23 cellular contexts compared by ENCODE assay signal in genomic region chr7:21828846-21829245, GRCh38.
DNase-seq lines count a peak whose midpoint lies in the region; ATAC-seq and TF ChIP-seq lines count a peak whose summit lies in the region.
"Had no signal": no experiment of that assay in that cellular context is flagged by ENCODE, and none has a peak within 500 bp of the region (broad histone marks: within the 10 kb centered on the region; RNA-seq: fewer than 3 reads in every experiment).

No MANE protein-coding gene starts in this region.

- H3K27ac ChIP-seq in upper lobe of left lung (no peak overlapping the region), esophagus muscularis mucosa (replicated peaks in 1 of 4) (no peak overlapping the region), Karpas-422 (ENCODE audit: low read length) (no peak overlapping the region)
- H3K27ac ChIP-seq: adrenal gland, brain microvascular endothelial cell, colonic mucosa, psoas muscle had no signal

- no peak for TF ChIP-seq POLR2A in upper lobe of left lung (IDR thresholded peaks at IDR 0.05)
- no peak for TF ChIP-seq POLR2A in esophagus muscularis mucosa (IDR thresholded peaks at IDR 0.05; ENCODE audit: low read depth)

- H3K79me2 ChIP-seq in Karpas-422 (ENCODE audit: low read length) = no peaks in the 10 kb centered on the region

- CTCF ChIA-PET in HEK293T (lab: Yijun Ruan, JAX) = no interaction called here

- H2AFZ ChIP-seq in Karpas-422 (ENCODE audit: low read length) = no peak overlapping the region

- TF ChIP-seq EP300 in upper lobe of left lung (IDR thresholded peaks at IDR 0.05) (no peak), esophagus muscularis mucosa (IDR thresholded peaks at IDR 0.05) (no peak)

- no peaks in the 10 kb centered on the region for H3K9me2 ChIP-seq in Karpas-422 (replicated peaks; ENCODE audit: insufficient read depth, low read length)

- intact Hi-C loops in esophagus muscularis mucosa (cut with DNase I) = no loop called here

- H3K4me2 ChIP-seq in Karpas-422 (ENCODE audit: low read depth, low read length, poor library complexity, severe bottlenecking) = no peak overlapping the region

- no peak overlapping the region for H3K4me3 ChIP-seq in upper lobe of left lung
- H3K4me3 ChIP-seq in esophagus muscularis mucosa = no peak overlapping the region
- no peak overlapping the region for H3K4me3 ChIP-seq in Karpas-422 (ENCODE audit: low read length)
- H3K4me3 ChIP-seq: adrenal gland, colonic mucosa, psoas muscle had no signal

- ATAC-seq in upper lobe of left lung (ENCODE audit: low FRiP score in 2 of 2) = no peak
- ATAC-seq: activated CD8-positive, alpha-beta T cell treated with anti-CD3 and anti-CD28 coated beads, Interleukin-2, amount 10 ng/mL, durations not matched to agents 7 days and 5 days; left lobe of liver; natural killer cell treated with Interleukin-12 subunit alpha and Interleukin-12 subunit beta and Interleukin-15 and Interleukin-18, amount 100 ng/mL, for 72 hours; PC-3; psoas muscle had no signal

- POLR2A ChIA-PET in HEK293T (lab: Yijun Ruan, JAX) = no interaction called here

- H3K36me3 ChIP-seq in upper lobe of left lung (no peaks in the 10 kb centered on the region), esophagus muscularis mucosa (no peaks in the 10 kb centered on the region), Karpas-422 (ENCODE audit: insufficient read depth, low read length) (no peaks in the 10 kb centered on the region)
- H3K36me3 ChIP-seq: adrenal gland, brain microvascular endothelial cell, colonic mucosa had no signal

- H3K9ac ChIP-seq in Karpas-422 (ENCODE audit: low read length) = no peak overlapping the region

- peak; percentile 2 for DNase-seq in DMS79 (lab: John Stamatoyannopoulos, UW)
- DNase-seq in HEK293T (ENCODE audit: extremely low spot score) = peak; percentile 26
- DNase-seq in NCI-H748 treated with DMSO at 0.1 percent for 48 hours (lab: John Stamatoyannopoulos, UW) = peak; percentile 25
- peak; percentile 42 for DNase-seq in iPS-NIHi7 (ENCODE audit: extremely low spot score)
- DNase-seq in upper lobe of left lung = no peak
- DNase-seq in esophagus muscularis mucosa (ENCODE audit: extremely low spot score) = no peak
- no peak for DNase-seq in NCI-H1092 (lab: John Stamatoyannopoulos, UW)
- no peak for DNase-seq in Karpas-422
- DNase-seq: activated CD4-positive, CD25-positive, alpha-beta regulatory T cell treated with anti-CD3 and anti-CD28 coated beads, Interleukin-2, amount 50 U/mL, for 72 hours; activated CD8-positive, alpha-beta T cell treated with anti-CD3 and anti-CD28 coated beads, Interleukin-2, amount 10 ng/mL, durations not matched to agents 7 days and 5 days; activated gamma-delta T cell treated with Interleukin-2 at 50 U/mL for 16 hours; adrenal gland; brain microvascular endothelial cell; colonic mucosa; midbrain; NCI-H1048; NCI-H524 treated with DMSO at 0.1 percent for 48 hours; PC-3; psoas muscle; SHP77 had no signal

- H3K27me3 ChIP-seq in upper lobe of left lung (no peaks in the 10 kb centered on the region), esophagus muscularis mucosa (no peaks in the 10 kb centered on the region), Karpas-422 (ENCODE audit: low read length) (no peaks in the 10 kb centered on the region)
- H3K27me3 ChIP-seq: adrenal gland, brain microvascular endothelial cell, colonic mucosa had no signal

- H4K20me1 ChIP-seq in Karpas-422 (ENCODE audit: insufficient read depth, low read depth, low read length) = no peaks in the 10 kb centered on the region

- no peaks in the 10 kb centered on the region for H3K4me1 ChIP-seq in upper lobe of left lung
- H3K4me1 ChIP-seq in esophagus muscularis mucosa = no peaks in the 10 kb centered on the region
- H3K4me1 ChIP-seq in Karpas-422 (ENCODE audit: low read length) = no peaks in the 10 kb centered on the region
- H3K4me1 ChIP-seq: adrenal gland, Caco-2, colonic mucosa, psoas muscle had no signal

- TF ChIP-seq CTCF in upper lobe of left lung (IDR thresholded peaks at IDR 0.05) = no peak
- TF ChIP-seq CTCF in esophagus muscularis mucosa (IDR thresholded peaks at IDR 0.05) = no peak

- 49 to 51% methylated on average over 7 of the region's 7 CpGs for WGBS in upper lobe of left lung, 2 donors
- 70% methylated on average over 7 of the region's 7 CpGs for WGBS in esophagus muscularis mucosa

- H3K9me3 ChIP-seq in upper lobe of left lung = no peaks in the 10 kb centered on the region
- no peaks in the 10 kb centered on the region for H3K9me3 ChIP-seq in esophagus muscularis mucosa
- no peaks in the 10 kb centered on the region for H3K9me3 ChIP-seq in Karpas-422 (ENCODE audit: low read length)
- H3K9me3 ChIP-seq: adrenal gland, Caco-2, colonic mucosa, psoas muscle had no signal

TF ChIP-seq in HEK293T, 16 proteins besides CTCF, POLR2A, EP300 and RAD21:
- no peak for TF ChIP-seq ZNF384 (IDR thresholded peaks at IDR 0.05)
- no peak for TF ChIP-seq TARDBP (IDR thresholded peaks at IDR 0.05)

Comparison
In these comparisons a context has a peak if more than half of its experiments do, and no peak if none do; other contexts are left out.
1. DNase-seq: peak in DMS79 (single experiment), HEK293T (single experiment), NCI-H748 treated with DMSO at 0.1 percent for 48 hours (single experiment) and iPS-NIHi7 (single experiment); none in upper lobe of left lung (0 of 2), esophagus muscularis mucosa (single experiment), NCI-H1092 (single experiment) and Karpas-422 (single experiment).